1 cellular context compared by ENCODE assay signal in the genomic region with DNA sequence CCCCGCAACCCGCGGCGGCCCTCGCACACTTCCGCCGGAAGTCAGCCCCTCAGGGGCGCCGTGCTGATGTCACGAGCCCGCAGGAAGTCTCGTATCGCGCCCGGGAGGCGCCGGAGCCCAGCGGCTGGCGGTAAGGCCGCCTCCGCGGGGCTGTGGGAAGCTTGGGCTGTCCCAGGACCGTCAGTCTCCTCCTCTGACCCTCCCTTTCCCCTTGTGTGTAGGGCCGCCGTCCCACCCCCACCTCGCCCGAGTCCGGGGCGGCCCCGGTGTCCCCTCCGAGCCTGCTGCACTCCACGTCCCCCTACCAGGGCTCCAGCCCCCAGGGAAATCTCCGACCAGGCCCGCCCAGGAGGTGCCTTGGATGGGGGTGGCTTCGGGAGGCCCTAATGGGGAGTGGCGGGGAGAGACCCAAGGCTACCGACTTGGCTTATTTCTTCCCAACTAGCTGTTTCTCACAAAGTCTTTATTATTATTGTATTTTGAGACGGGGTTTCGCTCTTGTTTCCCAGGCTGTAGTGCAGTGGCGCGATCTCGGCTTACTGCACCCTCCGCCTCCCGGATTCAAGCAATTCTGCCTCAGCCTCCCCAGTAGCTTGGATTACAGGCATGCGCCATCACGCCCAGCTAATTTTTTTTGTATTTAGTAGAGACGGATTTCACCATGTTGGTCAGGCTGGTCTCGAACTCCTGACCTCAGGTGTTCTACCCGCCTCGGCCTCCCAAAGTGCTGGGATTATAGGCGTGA.
TF ChIP-seq lines count a peak whose summit lies in the region.

A gene (plus strand): TSS at position 86 of the 745 bp plus-strand sequence. CDS start 3,108 bp downstream, outside the sequence.

TF ChIP-seq in K562, 482 proteins besides CTCF, POLR2A, EP300 and RAD21 (continued from another document and continues in another):
- TF ChIP-seq, protein P1, sequence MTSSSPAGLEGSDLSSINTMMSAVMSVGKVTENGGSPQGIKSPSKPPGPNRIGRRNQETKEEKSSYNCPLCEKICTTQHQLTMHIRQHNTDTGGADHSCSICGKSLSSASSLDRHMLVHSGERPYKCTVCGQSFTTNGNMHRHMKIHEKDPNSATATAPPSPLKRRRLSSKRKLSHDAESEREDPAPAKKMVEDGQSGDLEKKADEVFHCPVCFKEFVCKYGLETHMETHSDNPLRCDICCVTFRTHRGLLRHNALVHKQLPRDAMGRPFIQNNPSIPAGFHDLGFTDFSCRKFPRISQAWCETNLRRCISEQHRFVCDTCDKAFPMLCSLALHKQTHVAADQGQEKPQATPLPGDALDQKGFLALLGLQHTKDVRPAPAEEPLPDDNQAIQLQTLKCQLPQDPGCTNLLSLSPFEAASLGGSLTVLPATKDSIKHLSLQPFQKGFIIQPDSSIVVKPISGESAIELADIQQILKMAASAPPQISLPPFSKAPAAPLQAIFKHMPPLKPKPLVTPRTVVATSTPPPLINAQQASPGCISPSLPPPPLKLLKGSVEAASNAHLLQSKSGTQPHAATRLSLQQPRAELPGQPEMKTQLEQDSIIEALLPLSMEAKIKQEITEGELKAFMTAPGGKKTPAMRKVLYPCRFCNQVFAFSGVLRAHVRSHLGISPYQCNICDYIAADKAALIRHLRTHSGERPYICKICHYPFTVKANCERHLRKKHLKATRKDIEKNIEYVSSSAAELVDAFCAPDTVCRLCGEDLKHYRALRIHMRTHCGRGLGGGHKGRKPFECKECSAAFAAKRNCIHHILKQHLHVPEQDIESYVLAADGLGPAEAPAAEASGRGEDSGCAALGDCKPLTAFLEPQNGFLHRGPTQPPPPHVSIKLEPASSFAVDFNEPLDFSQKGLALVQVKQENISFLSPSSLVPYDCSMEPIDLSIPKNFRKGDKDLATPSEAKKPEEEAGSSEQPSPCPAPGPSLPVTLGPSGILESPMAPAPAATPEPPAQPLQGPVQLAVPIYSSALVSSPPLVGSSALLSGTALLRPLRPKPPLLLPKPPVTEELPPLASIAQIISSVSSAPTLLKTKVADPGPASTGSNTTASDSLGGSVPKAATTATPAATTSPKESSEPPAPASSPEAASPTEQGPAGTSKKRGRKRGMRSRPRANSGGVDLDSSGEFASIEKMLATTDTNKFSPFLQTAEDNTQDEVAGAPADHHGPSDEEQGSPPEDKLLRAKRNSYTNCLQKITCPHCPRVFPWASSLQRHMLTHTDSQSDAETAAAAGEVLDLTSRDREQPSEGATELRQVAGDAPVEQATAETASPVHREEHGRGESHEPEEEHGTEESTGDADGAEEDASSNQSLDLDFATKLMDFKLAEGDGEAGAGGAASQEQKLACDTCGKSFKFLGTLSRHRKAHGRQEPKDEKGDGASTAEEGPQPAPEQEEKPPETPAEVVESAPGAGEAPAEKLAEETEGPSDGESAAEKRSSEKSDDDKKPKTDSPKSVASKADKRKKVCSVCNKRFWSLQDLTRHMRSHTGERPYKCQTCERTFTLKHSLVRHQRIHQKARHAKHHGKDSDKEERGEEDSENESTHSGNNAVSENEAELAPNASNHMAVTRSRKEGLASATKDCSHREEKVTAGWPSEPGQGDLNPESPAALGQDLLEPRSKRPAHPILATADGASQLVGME (CRISPR knock-in tag; IDR thresholded peaks at IDR 0.05) = 0 out of 2 replicates have a peak, but pooled peaks have one; percentile 22
- TF ChIP-seq DNMT1 (IDR thresholded peaks at IDR 0.05) (no peak), TAL1 (IDR thresholded peaks at IDR 0.05) (no peak), CAMTA2 (CRISPR knock-in tag; conservative IDR thresholded peaks at IDR 0.05) (no peak), RBM14 (IDR thresholded peaks at IDR 0.05; ENCODE audit: borderline replicate concordance, insufficient read depth, low read depth, low read length) (no peak), MAFK (IDR thresholded peaks at IDR 0.05; ENCODE audit: low read length) (no peak), JUND (IDR thresholded peaks at IDR 0.05; ENCODE audit: borderline replicate concordance, low read depth, low read length) (peak; percentile 72), JUND (tag; IDR thresholded peaks at IDR 0.05; ENCODE audit: borderline replicate concordance, low read depth, low read length) (peak; percentile 11; the same call in 1 of the 3 replicates), L3MBTL2 (IDR thresholded peaks at IDR 0.05) (peak; percentile 43), KAT7 (CRISPR knock-in tag; IDR thresholded peaks at IDR 0.05; ENCODE audit: borderline replicate concordance) (peak; percentile 76; the same call in 1 of the 2 replicates), ELF2 (CRISPR knock-in tag; IDR thresholded peaks at IDR 0.05) (no peak), ZKSCAN1 (IDR thresholded peaks at IDR 0.05; ENCODE audit: low read depth, low read length) (no peak), ZNF354B (CRISPR knock-in tag; IDR thresholded peaks at IDR 0.05) (no peak), GTF2F1 (IDR thresholded peaks at IDR 0.05; ENCODE audit: low read depth, low read length) (0 out of 2 replicates have a peak, but pooled peaks have one; percentile 34), ZNF766 (CRISPR knock-in tag; conservative IDR thresholded peaks at IDR 0.05) (no peak), RFX5 (IDR thresholded peaks at IDR 0.05; ENCODE audit: low read depth, low read length) (no peak), PHF8 (IDR thresholded peaks at IDR 0.05; ENCODE audit: borderline replicate concordance, low read length) (peak; percentile 96), PURB (CRISPR knock-in tag; IDR thresholded peaks at IDR 0.05; ENCODE audit: low read depth) (no peak), GTF2A2 (tag; IDR thresholded peaks at IDR 0.05) (no peak), ZNF24 (IDR thresholded peaks at IDR 0.05) (peak; percentile 43; the same call in 1 of the 2 replicates), FOXA3 (CRISPR knock-in tag; conservative IDR thresholded peaks at IDR 0.05 in 1 of 2, IDR thresholded peaks at IDR 0.05 in 1 of 2) (no peak), SMAD2 (IDR thresholded peaks at IDR 0.05; ENCODE audit: low read depth, low read length) (no peak), DDX20 (tag; IDR thresholded peaks at IDR 0.05; ENCODE audit: low read depth) (no peak), TCF3 (CRISPR knock-in tag; IDR thresholded peaks at IDR 0.05) (no peak), CBFB (CRISPR knock-in tag; IDR thresholded peaks at IDR 0.05) (no peak)
- TF ChIP-seq, protein P2, sequence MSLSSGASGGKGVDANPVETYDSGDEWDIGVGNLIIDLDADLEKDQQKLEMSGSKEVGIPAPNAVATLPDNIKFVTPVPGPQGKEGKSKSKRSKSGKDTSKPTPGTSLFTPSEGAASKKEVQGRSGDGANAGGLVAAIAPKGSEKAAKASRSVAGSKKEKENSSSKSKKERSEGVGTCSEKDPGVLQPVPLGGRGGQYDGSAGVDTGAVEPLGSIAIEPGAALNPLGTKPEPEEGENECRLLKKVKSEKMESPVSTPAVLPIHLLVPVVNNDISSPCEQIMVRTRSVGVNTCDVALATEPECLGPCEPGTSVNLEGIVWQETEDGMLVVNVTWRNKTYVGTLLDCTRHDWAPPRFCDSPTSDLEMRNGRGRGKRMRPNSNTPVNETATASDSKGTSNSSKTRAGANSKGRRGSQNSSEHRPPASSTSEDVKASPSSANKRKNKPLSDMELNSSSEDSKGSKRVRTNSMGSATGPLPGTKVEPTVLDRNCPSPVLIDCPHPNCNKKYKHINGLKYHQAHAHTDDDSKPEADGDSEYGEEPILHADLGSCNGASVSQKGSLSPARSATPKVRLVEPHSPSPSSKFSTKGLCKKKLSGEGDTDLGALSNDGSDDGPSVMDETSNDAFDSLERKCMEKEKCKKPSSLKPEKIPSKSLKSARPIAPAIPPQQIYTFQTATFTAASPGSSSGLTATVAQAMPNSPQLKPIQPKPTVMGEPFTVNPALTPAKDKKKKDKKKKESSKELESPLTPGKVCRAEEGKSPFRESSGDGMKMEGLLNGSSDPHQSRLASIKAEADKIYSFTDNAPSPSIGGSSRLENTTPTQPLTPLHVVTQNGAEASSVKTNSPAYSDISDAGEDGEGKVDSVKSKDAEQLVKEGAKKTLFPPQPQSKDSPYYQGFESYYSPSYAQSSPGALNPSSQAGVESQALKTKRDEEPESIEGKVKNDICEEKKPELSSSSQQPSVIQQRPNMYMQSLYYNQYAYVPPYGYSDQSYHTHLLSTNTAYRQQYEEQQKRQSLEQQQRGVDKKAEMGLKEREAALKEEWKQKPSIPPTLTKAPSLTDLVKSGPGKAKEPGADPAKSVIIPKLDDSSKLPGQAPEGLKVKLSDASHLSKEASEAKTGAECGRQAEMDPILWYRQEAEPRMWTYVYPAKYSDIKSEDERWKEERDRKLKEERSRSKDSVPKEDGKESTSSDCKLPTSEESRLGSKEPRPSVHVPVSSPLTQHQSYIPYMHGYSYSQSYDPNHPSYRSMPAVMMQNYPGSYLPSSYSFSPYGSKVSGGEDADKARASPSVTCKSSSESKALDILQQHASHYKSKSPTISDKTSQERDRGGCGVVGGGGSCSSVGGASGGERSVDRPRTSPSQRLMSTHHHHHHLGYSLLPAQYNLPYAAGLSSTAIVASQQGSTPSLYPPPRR (CRISPR knock-in tag; IDR thresholded peaks at IDR 0.05; ENCODE audit: borderline replicate concordance) = no peak
- TF ChIP-seq, protein P3, sequence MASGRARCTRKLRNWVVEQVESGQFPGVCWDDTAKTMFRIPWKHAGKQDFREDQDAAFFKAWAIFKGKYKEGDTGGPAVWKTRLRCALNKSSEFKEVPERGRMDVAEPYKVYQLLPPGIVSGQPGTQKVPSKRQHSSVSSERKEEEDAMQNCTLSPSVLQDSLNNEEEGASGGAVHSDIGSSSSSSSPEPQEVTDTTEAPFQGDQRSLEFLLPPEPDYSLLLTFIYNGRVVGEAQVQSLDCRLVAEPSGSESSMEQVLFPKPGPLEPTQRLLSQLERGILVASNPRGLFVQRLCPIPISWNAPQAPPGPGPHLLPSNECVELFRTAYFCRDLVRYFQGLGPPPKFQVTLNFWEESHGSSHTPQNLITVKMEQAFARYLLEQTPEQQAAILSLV (tag; IDR thresholded peaks at IDR 0.05) = no peak
- TF ChIP-seq, protein P4, sequence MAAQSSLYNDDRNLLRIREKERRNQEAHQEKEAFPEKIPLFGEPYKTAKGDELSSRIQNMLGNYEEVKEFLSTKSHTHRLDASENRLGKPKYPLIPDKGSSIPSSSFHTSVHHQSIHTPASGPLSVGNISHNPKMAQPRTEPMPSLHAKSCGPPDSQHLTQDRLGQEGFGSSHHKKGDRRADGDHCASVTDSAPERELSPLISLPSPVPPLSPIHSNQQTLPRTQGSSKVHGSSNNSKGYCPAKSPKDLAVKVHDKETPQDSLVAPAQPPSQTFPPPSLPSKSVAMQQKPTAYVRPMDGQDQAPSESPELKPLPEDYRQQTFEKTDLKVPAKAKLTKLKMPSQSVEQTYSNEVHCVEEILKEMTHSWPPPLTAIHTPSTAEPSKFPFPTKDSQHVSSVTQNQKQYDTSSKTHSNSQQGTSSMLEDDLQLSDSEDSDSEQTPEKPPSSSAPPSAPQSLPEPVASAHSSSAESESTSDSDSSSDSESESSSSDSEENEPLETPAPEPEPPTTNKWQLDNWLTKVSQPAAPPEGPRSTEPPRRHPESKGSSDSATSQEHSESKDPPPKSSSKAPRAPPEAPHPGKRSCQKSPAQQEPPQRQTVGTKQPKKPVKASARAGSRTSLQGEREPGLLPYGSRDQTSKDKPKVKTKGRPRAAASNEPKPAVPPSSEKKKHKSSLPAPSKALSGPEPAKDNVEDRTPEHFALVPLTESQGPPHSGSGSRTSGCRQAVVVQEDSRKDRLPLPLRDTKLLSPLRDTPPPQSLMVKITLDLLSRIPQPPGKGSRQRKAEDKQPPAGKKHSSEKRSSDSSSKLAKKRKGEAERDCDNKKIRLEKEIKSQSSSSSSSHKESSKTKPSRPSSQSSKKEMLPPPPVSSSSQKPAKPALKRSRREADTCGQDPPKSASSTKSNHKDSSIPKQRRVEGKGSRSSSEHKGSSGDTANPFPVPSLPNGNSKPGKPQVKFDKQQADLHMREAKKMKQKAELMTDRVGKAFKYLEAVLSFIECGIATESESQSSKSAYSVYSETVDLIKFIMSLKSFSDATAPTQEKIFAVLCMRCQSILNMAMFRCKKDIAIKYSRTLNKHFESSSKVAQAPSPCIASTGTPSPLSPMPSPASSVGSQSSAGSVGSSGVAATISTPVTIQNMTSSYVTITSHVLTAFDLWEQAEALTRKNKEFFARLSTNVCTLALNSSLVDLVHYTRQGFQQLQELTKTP (IDR thresholded peaks at IDR 0.05; ENCODE audit: low read depth in 1 of 2, partially characterized antibody in 2 of 2) = no peak
- TF ChIP-seq, protein P5, sequence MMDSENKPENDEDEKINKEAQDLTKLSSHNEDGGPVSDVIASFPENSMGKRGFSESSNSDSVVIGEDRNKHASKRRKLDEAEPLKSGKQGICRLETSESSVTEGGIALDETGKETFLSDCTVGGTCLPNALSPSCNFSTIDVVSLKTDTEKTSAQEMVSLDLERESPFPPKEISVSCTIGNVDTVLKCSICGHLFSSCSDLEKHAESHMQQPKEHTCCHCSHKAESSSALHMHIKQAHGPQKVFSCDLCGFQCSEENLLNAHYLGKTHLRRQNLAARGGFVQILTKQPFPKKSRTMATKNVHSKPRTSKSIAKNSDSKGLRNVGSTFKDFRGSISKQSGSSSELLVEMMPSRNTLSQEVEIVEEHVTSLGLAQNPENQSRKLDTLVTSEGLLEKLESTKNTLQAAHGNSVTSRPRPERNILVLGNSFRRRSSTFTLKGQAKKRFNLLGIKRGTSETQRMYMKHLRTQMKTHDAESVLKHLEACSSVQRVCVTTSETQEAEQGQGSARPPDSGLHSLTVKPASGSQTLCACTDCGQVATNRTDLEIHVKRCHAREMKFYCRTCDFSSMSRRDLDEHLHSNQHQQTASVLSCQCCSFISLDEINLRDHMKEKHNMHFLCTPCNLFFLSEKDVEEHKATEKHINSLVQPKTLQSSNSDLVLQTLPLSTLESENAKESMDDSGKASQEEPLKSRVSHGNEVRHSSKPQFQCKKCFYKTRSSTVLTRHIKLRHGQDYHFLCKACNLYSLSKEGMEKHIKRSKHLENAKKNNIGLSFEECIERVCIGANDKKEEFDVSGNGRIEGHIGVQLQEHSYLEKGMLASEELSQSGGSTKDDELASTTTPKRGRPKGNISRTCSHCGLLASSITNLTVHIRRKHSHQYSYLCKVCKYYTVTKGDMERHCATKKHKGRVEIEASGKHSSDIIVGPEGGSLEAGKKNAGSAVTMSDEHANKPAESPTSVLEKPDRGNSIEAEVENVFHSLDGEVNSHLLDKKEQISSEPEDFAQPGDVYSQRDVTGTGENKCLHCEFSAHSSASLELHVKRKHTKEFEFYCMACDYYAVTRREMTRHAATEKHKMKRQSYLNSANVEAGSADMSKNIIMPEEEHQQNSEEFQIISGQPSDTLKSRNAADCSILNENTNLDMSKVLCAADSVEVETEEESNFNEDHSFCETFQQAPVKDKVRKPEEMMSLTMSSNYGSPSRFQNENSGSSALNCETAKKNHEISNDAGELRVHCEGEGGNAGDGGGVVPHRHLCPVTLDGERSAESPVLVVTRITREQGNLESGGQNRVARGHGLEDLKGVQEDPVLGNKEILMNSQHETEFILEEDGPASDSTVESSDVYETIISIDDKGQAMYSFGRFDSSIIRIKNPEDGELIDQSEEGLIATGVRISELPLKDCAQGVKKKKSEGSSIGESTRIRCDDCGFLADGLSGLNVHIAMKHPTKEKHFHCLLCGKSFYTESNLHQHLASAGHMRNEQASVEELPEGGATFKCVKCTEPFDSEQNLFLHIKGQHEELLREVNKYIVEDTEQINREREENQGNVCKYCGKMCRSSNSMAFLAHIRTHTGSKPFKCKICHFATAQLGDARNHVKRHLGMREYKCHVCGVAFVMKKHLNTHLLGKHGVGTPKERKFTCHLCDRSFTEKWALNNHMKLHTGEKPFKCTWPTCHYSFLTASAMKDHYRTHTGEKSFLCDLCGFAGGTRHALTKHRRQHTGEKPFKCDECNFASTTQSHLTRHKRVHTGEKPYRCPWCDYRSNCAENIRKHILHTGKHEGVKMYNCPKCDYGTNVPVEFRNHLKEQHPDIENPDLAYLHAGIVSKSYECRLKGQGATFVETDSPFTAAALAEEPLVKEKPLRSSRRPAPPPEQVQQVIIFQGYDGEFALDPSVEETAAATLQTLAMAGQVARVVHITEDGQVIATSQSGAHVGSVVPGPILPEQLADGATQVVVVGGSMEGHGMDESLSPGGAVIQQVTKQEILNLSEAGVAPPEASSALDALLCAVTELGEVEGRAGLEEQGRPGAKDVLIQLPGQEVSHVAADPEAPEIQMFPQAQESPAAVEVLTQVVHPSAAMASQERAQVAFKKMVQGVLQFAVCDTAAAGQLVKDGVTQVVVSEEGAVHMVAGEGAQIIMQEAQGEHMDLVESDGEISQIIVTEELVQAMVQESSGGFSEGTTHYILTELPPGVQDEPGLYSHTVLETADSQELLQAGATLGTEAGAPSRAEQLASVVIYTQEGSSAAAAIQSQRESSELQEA (IDR thresholded peaks at IDR 0.05; ENCODE audit: low read depth) = no peak
